1 cellular context compared by ENCODE assay signal in the genomic region with DNA sequence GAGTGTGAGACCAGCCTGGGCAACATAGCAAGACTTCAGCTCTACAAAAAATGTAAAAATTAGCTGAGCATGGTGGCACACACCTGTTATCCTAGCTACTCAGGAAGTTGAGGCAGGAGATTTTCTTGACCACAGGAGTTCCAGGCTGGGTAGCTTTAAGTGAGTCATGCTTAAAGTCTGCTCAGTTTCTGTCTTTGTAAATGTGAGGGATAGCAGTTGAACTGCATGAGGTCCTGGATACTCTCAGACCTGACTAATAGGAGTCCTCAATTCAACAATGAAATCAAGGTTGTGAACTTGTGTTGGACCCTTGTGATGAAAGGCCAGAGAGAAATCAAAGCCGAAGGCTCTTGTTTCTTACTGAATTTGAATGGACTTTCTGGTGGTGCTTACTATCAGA.
TF ChIP-seq lines count a peak whose summit lies in the region.

No MANE protein-coding gene starts in this region.

TF ChIP-seq in IMR-90, 13 proteins besides CTCF, POLR2A, EP300 and RAD21 (continued from another document):
- TF ChIP-seq, protein P1, sequence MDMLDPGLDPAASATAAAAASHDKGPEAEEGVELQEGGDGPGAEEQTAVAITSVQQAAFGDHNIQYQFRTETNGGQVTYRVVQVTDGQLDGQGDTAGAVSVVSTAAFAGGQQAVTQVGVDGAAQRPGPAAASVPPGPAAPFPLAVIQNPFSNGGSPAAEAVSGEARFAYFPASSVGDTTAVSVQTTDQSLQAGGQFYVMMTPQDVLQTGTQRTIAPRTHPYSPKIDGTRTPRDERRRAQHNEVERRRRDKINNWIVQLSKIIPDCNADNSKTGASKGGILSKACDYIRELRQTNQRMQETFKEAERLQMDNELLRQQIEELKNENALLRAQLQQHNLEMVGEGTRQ (IDR thresholded peaks at IDR 0.05; ENCODE audit: low read depth, low read length) = no peak
- no peak for TF ChIP-seq RCOR1 (IDR thresholded peaks at IDR 0.05; ENCODE audit: insufficient replicate concordance, low read length)
- TF ChIP-seq, protein P2, sequence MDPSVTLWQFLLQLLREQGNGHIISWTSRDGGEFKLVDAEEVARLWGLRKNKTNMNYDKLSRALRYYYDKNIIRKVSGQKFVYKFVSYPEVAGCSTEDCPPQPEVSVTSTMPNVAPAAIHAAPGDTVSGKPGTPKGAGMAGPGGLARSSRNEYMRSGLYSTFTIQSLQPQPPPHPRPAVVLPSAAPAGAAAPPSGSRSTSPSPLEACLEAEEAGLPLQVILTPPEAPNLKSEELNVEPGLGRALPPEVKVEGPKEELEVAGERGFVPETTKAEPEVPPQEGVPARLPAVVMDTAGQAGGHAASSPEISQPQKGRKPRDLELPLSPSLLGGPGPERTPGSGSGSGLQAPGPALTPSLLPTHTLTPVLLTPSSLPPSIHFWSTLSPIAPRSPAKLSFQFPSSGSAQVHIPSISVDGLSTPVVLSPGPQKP (IDR thresholded peaks at IDR 0.05; ENCODE audit: borderline replicate concordance, low read depth, low read length) = no peak
- TF ChIP-seq RFX5 (IDR thresholded peaks at IDR 0.05; ENCODE audit: low read depth, low read length) = no peak
- no peak for TF ChIP-seq CHD1 (IDR thresholded peaks at IDR 0.05; ENCODE audit: low read depth, low read length)
- TF ChIP-seq CEBPB (IDR thresholded peaks at IDR 0.05; ENCODE audit: low read depth, low read length) = no peak
- no peak for TF ChIP-seq MXI1 (IDR thresholded peaks at IDR 0.05; ENCODE audit: borderline replicate concordance, low read depth, low read length)
- no peak for TF ChIP-seq NFE2L2 (IDR thresholded peaks at IDR 0.05; ENCODE audit: low read depth, low read length)
- TF ChIP-seq FOS (IDR thresholded peaks at IDR 0.05; ENCODE audit: low read depth, low read length) = no peak
- TF ChIP-seq MAZ (IDR thresholded peaks at IDR 0.05; ENCODE audit: borderline replicate concordance, low read depth, low read length) = no peak
TF ChIP-seq in IMR-90: peak in this region for 0.
